1 cellular context compared by ENCODE assay signal in genomic region chr21:34973685-34974084, GRCh38.
TF ChIP-seq lines count a peak whose summit lies in the region.

No MANE protein-coding gene starts in this region.

TF ChIP-seq in K562, 482 proteins besides CTCF, POLR2A, EP300 and RAD21:
- TF ChIP-seq, protein P1, sequence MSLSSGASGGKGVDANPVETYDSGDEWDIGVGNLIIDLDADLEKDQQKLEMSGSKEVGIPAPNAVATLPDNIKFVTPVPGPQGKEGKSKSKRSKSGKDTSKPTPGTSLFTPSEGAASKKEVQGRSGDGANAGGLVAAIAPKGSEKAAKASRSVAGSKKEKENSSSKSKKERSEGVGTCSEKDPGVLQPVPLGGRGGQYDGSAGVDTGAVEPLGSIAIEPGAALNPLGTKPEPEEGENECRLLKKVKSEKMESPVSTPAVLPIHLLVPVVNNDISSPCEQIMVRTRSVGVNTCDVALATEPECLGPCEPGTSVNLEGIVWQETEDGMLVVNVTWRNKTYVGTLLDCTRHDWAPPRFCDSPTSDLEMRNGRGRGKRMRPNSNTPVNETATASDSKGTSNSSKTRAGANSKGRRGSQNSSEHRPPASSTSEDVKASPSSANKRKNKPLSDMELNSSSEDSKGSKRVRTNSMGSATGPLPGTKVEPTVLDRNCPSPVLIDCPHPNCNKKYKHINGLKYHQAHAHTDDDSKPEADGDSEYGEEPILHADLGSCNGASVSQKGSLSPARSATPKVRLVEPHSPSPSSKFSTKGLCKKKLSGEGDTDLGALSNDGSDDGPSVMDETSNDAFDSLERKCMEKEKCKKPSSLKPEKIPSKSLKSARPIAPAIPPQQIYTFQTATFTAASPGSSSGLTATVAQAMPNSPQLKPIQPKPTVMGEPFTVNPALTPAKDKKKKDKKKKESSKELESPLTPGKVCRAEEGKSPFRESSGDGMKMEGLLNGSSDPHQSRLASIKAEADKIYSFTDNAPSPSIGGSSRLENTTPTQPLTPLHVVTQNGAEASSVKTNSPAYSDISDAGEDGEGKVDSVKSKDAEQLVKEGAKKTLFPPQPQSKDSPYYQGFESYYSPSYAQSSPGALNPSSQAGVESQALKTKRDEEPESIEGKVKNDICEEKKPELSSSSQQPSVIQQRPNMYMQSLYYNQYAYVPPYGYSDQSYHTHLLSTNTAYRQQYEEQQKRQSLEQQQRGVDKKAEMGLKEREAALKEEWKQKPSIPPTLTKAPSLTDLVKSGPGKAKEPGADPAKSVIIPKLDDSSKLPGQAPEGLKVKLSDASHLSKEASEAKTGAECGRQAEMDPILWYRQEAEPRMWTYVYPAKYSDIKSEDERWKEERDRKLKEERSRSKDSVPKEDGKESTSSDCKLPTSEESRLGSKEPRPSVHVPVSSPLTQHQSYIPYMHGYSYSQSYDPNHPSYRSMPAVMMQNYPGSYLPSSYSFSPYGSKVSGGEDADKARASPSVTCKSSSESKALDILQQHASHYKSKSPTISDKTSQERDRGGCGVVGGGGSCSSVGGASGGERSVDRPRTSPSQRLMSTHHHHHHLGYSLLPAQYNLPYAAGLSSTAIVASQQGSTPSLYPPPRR (CRISPR knock-in tag; IDR thresholded peaks at IDR 0.05; ENCODE audit: borderline replicate concordance) = no peak
- TF ChIP-seq BHLHE40 (IDR thresholded peaks at IDR 0.05; ENCODE audit: low read length) (0 out of 2 replicates have a peak, but pooled peaks have one; percentile 13), FOSL1 (tag; conservative IDR thresholded peaks at IDR 0.05) (no peak), TAF7 (tag; IDR thresholded peaks at IDR 0.05) (no peak), ELF2 (CRISPR knock-in tag; IDR thresholded peaks at IDR 0.05) (no peak), HNRNPH1 (optimal IDR thresholded peaks at IDR 0.05; ENCODE audit: low read depth, low read length) (no peak), ZNF445 (CRISPR knock-in tag; IDR thresholded peaks at IDR 0.05; ENCODE audit: low read depth) (no peak), LEF1 (IDR thresholded peaks at IDR 0.05) (0 out of 2 replicates have a peak, but pooled peaks have one; percentile 24), SMC3 (conservative IDR thresholded peaks at IDR 0.05; ENCODE audit: insufficient read depth, low read depth, low read length) (no peak), KLF6 (CRISPR knock-in tag; IDR thresholded peaks at IDR 0.05; ENCODE audit: borderline replicate concordance) (no peak), ZNF589 (CRISPR knock-in tag; IDR thresholded peaks at IDR 0.05; ENCODE audit: low read depth) (no peak), CBFA2T3 (IDR thresholded peaks at IDR 0.05) (peak; percentile 65), FOXK2 (conservative IDR thresholded peaks at IDR 0.05 in 1 of 2, IDR thresholded peaks at IDR 0.05 in 1 of 2; ENCODE audit: low read depth in 2 of 2) (0 out of 4 replicates have a peak, but pooled peaks have one; percentile 25 to 48), ZNF668 (CRISPR knock-in tag; IDR thresholded peaks at IDR 0.05) (no peak), RBM25 (IDR thresholded peaks at IDR 0.05; ENCODE audit: low read depth, low read length, severe bottlenecking) (no peak), ZNF23 (CRISPR knock-in tag; IDR thresholded peaks at IDR 0.05) (no peak), ATF7 (IDR thresholded peaks at IDR 0.05) (no peak), ARID1B (IDR thresholded peaks at IDR 0.05) (peak; percentile 81), DPF2 (IDR thresholded peaks at IDR 0.05) (peak; percentile 66; the same call in 1 of the 2 replicates), POLR2AphosphoS2 (IDR thresholded peaks at IDR 0.05; ENCODE audit: low read length) (no peak), EP400 (IDR thresholded peaks at IDR 0.05) (no peak), SETDB1 (IDR thresholded peaks at IDR 0.05; ENCODE audit: low read length) (no peak), SPI1 (IDR thresholded peaks at IDR 0.05; ENCODE audit: borderline replicate concordance, low read depth, low read length) (no peak), JUND (IDR thresholded peaks at IDR 0.05; ENCODE audit: borderline replicate concordance, low read depth, low read length) (no peak; the same call in 1 of the 2 replicates), JUND (tag; IDR thresholded peaks at IDR 0.05; ENCODE audit: borderline replicate concordance, low read depth, low read length) (0 out of 3 replicates have a peak, but pooled peaks have one; percentile 18), GTF2B (IDR thresholded peaks at IDR 0.05; ENCODE audit: extremely low read depth, insufficient read length) (no peak), PKNOX1 (IDR thresholded peaks at IDR 0.05) (peak; percentile 44; the same call in 1 of the 2 replicates), CBFA2T2 (conservative IDR thresholded peaks at IDR 0.05) (peak; percentile 50), MIER1 (IDR thresholded peaks at IDR 0.05; ENCODE audit: low read depth) (no peak), XRCC4 (IDR thresholded peaks at IDR 0.05; ENCODE audit: extremely low read depth, insufficient read depth, insufficient read length) (no peak), DDX20 (tag; IDR thresholded peaks at IDR 0.05; ENCODE audit: low read depth) (no peak), RCOR1 (IDR thresholded peaks at IDR 0.05; ENCODE audit: borderline replicate concordance in 1 of 2, low read depth in 2 of 2, low read length in 2 of 2) (0 out of 4 replicates have a peak, but pooled peaks of 1 of the 2 experiments have one; percentile 32), TEAD4 (IDR thresholded peaks at IDR 0.05; ENCODE audit: low read length) (peak; percentile 69; the same call in 1 of the 2 replicates), TEAD4 (CRISPR knock-in tag; IDR thresholded peaks at IDR 0.05; ENCODE audit: borderline replicate concordance) (no peak), TAL1 (IDR thresholded peaks at IDR 0.05) (peak; percentile 61), ARID3A (IDR thresholded peaks at IDR 0.05; ENCODE audit: borderline replicate concordance, low read depth, low read length) (peak; percentile 33; the same call in 1 of the 2 replicates), MEF2D (tag; conservative IDR thresholded peaks at IDR 0.05; ENCODE audit: low read depth) (no peak), SMARCA4 (IDR thresholded peaks at IDR 0.05) (peak; percentile 73), SMARCE1 (IDR thresholded peaks at IDR 0.05) (0 out of 2 replicates have a peak, but pooled peaks have one; percentile 22), SNAPC5 (CRISPR knock-in tag; IDR thresholded peaks at IDR 0.05) (no peak), ZBTB2 (IDR thresholded peaks at IDR 0.05) (no peak), ZNF717 (CRISPR knock-in tag; IDR thresholded peaks at IDR 0.05) (no peak), TCF3 (CRISPR knock-in tag; IDR thresholded peaks at IDR 0.05) (peak; percentile 76)
- TF ChIP-seq, protein P2, sequence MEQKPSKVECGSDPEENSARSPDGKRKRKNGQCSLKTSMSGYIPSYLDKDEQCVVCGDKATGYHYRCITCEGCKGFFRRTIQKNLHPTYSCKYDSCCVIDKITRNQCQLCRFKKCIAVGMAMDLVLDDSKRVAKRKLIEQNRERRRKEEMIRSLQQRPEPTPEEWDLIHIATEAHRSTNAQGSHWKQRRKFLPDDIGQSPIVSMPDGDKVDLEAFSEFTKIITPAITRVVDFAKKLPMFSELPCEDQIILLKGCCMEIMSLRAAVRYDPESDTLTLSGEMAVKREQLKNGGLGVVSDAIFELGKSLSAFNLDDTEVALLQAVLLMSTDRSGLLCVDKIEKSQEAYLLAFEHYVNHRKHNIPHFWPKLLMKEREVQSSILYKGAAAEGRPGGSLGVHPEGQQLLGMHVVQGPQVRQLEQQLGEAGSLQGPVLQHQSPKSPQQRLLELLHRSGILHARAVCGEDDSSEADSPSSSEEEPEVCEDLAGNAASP (IDR thresholded peaks at IDR 0.05) = no peak
- TF ChIP-seq, protein P3, sequence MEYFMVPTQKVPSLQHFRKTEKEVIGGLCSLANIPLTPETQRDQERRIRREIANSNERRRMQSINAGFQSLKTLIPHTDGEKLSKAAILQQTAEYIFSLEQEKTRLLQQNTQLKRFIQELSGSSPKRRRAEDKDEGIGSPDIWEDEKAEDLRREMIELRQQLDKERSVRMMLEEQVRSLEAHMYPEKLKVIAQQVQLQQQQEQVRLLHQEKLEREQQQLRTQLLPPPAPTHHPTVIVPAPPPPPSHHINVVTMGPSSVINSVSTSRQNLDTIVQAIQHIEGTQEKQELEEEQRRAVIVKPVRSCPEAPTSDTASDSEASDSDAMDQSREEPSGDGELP (CRISPR knock-in tag; IDR thresholded peaks at IDR 0.05; ENCODE audit: borderline replicate concordance) = no peak
- TF ChIP-seq, protein P4, sequence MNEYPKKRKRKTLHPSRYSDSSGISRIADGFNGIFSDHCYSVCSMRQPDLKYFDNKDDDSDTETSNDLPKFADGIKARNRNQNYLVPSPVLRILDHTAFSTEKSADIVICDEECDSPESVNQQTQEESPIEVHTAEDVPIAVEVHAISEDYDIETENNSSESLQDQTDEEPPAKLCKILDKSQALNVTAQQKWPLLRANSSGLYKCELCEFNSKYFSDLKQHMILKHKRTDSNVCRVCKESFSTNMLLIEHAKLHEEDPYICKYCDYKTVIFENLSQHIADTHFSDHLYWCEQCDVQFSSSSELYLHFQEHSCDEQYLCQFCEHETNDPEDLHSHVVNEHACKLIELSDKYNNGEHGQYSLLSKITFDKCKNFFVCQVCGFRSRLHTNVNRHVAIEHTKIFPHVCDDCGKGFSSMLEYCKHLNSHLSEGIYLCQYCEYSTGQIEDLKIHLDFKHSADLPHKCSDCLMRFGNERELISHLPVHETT (CRISPR knock-in tag; conservative IDR thresholded peaks at IDR 0.05 in 1 of 2, IDR thresholded peaks at IDR 0.05 in 1 of 2) = 0 out of 4 replicates have a peak, but pooled peaks of 1 of the 2 experiments have one; percentile 25
- TF ChIP-seq, protein P5, sequence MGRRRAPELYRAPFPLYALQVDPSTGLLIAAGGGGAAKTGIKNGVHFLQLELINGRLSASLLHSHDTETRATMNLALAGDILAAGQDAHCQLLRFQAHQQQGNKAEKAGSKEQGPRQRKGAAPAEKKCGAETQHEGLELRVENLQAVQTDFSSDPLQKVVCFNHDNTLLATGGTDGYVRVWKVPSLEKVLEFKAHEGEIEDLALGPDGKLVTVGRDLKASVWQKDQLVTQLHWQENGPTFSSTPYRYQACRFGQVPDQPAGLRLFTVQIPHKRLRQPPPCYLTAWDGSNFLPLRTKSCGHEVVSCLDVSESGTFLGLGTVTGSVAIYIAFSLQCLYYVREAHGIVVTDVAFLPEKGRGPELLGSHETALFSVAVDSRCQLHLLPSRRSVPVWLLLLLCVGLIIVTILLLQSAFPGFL (CRISPR knock-in tag; IDR thresholded peaks at IDR 0.05) = no peak
- TF ChIP-seq, protein P6, sequence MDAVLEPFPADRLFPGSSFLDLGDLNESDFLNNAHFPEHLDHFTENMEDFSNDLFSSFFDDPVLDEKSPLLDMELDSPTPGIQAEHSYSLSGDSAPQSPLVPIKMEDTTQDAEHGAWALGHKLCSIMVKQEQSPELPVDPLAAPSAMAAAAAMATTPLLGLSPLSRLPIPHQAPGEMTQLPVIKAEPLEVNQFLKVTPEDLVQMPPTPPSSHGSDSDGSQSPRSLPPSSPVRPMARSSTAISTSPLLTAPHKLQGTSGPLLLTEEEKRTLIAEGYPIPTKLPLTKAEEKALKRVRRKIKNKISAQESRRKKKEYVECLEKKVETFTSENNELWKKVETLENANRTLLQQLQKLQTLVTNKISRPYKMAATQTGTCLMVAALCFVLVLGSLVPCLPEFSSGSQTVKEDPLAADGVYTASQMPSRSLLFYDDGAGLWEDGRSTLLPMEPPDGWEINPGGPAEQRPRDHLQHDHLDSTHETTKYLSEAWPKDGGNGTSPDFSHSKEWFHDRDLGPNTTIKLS (IDR thresholded peaks at IDR 0.05; ENCODE audit: borderline replicate concordance, low read depth) = no peak
